16 cellular contexts compared by ENCODE assay signal in genomic region chr15:59131955-59132562, GRCh38. TPM values are rescaled to one million over a fixed set of nuclear protein-coding genes. Genes with fewer than 3 reads are reported as not detected.
DNase-seq lines count a peak whose midpoint lies in the region; ATAC-seq, FAIRE-seq and TF ChIP-seq lines count a peak whose summit lies in the region.
"Had no signal": no experiment of that assay in that cellular context is flagged by ENCODE, and none has a peak within 500 bp of the region (broad histone marks: within the 10 kb centered on the region; RNA-seq: fewer than 3 reads in every experiment).

No MANE protein-coding gene starts in this region.

- peak; percentile 85 for ATAC-seq in mucosa of descending colon

- H3K4me1 ChIP-seq in mucosa of descending colon (ENCODE audit: low read depth): peaks cover 19% of the 10 kb centered on the region
- H3K4me1 ChIP-seq: BE2C had no signal

- TF ChIP-seq CTCF in mucosa of descending colon (IDR thresholded peaks at IDR 0.05): no peak

- H3K9me3 ChIP-seq in mucosa of descending colon: no peaks in the 10 kb centered on the region
- H3K9me3 ChIP-seq: BE2C had no signal

- H3K4me3 ChIP-seq in mucosa of descending colon: no peak overlapping the region
- H3K4me3 ChIP-seq: GM23338 had no signal

- TF ChIP-seq POLR2A in GM12892 (IDR thresholded peaks at IDR 0.05; ENCODE audit: low read depth, low read length): 0 out of 2 replicates have a peak, but pooled peaks have one; percentile 19

- H3K36me3 ChIP-seq in mucosa of descending colon (ENCODE audit: low read depth): peaks cover 5% of the 10 kb centered on the region

- FAIRE-seq in GM12892 (lab: Jason Lieb, UNC): no peak
- FAIRE-seq in colon (lab: Jason Lieb, UNC): peak; percentile 65
- FAIRE-seq: A204.1 had no signal

- DNase-seq in GM12892 (ENCODE audit: insufficient read length) (no peak), mucosa of descending colon (peak in 1 of 3 donors; percentile 53), NCI-H2107 treated with DMSO at 0.1 percent for 48 hours (lab: John Stamatoyannopoulos, UW; ENCODE audit: unreplicated experiment) (no peak), NCI-H146 treated with DMSO at 0.1 percent for 48 hours (lab: John Stamatoyannopoulos, UW; ENCODE audit: unreplicated experiment) (no peak), GM03348 (ENCODE audit: low spot score) (no peak), mesenteric fat pad (ENCODE audit: low spot score) (no peak)
- DNase-seq: BE2C; CD4-positive, alpha-beta memory T cell; COR-L47; DND-41; GDM1; H7; IMR-90 had no signal

- intact Hi-C loops in mucosa of descending colon (cut with DNase I, micrococcal nuclease): no loop called here

RNA-seq across cellular contexts. Expression of gene CCNB2, which starts 27.1 kb away (rescaled TPM):
- 55.0 TPM for polyA plus RNA-seq in GM12892 (2012; ENCODE audit: missing spikeins)
- 10 to 100 TPM in 1 of 3 donors, 1 to 10 TPM in 2; 3.0 to 29.3 (median 8.7) TPM for total RNA-seq in mucosa of descending colon
- 0.67 TPM for total RNA-seq in mesenteric fat pad
- polyA plus RNA-seq: CD4-positive, alpha-beta memory T cell had no signal
